ENCODE assay signal across 22 cellular contexts in the genomic region with DNA sequence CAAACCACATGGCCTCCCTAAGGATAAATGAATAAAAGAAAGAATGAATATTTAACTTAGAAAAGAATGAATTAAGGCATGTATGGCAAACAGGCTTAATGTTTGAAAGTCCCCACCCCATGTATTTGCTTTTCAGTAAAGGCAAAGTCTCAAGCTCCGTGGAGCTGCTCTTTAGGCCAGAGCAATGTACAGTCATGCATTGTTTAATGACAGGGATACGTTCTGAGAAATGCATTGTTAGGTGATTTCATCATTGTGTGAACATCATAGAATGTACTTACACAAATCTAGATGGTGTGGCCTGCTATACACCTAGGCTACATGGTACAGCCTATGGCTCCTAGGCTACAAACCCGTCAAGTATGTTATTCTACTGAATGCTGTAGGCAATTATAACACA.
"Had no signal": no experiment of that assay in that cellular context is flagged by ENCODE, and none has a peak within 500 bp of the region (broad histone marks: within the 10 kb centered on the region; RNA-seq: fewer than 3 reads in every experiment).

No MANE protein-coding gene starts in this region.

- H3K27ac ChIP-seq: KMS-11, SJCRH30 had no signal

- H3K4me2 ChIP-seq: KMS-11 had no signal

- H3K27me3 ChIP-seq: SJCRH30 had no signal

- H3K9ac ChIP-seq: KMS-11 had no signal

- H3K4me3 ChIP-seq: SJCRH30 had no signal

- H3K36me3 ChIP-seq: SJCRH30 had no signal

- H3K9me3 ChIP-seq: SJCRH30 had no signal

- DNase-seq: IMR-90, MV-4-11, NCI-H1048, NCI-H1105, NCI-H1436 treated with DMSO at 0.1 percent for 48 hours, NCI-H1694, NCI-H187 treated with DMSO at 0.1 percent for 48 hours, NCI-H2029 treated with DMSO at 0.1 percent for 48 hours, NCI-H2107, NCI-H2171 treated with DMSO at 0.1 percent for 48 hours, NCI-H446, NCI-H510A, NCI-H524 treated with DMSO at 0.1 percent for 48 hours, NCI-H69, NCI-H774, SHP77 treated with DMSO at 0.1 percent for 48 hours, SJCRH30 had no signal

- ATAC-seq: HepG2, Panc1, Right ventricle myocardium inferior, SK-N-SH treated with all-trans-retinoic acid at 6 μM for 48 hours had no signal

- H3K4me1 ChIP-seq: SJCRH30 had no signal
